In genomic region chr5:112655513-112655912, GRCh38 we compare ENCODE assay signal across 11 cellular contexts.
"Had no signal": no experiment of that assay in that cellular context is flagged by ENCODE, and none has a peak within 500 bp of the region (broad histone marks: within the 10 kb centered on the region; RNA-seq: fewer than 3 reads in every experiment).

No MANE protein-coding gene starts in this region.

- H3K9me3 Mint-ChIP-seq: GM23338, HFFc6 had no signal

- H2AFZ ChIP-seq: GM23248, GM23338 had no signal

- H3K4me1 ChIP-seq: HAP-1 had no signal

- FAIRE-seq: H1, H54 had no signal

- DNase-seq: GM23248, GOT3, H7, H9, HCEC 1CT, HFFc6 had no signal

- H3K27ac ChIP-seq: GM23248 had no signal

- H3K4me3 ChIP-seq: GM23248, GM23338, HAP-1 had no signal

- H3K27ac Mint-ChIP-seq: GM23338, H9, HFFc6 had no signal

- ATAC-seq: GM23338, HCT116 had no signal

- H3K4me3 Mint-ChIP-seq: GM23338, H9, HFFc6 had no signal

- H3K36me3 ChIP-seq: HAP-1 had no signal

- H3K4me1 Mint-ChIP-seq: GM23338, H9 had no signal

- H3K4me2 ChIP-seq: GM23338 had no signal

- H3K9ac ChIP-seq: GM23248 had no signal
